Comparison of ENCODE assay signal across 1 cellular context in the genomic region with DNA sequence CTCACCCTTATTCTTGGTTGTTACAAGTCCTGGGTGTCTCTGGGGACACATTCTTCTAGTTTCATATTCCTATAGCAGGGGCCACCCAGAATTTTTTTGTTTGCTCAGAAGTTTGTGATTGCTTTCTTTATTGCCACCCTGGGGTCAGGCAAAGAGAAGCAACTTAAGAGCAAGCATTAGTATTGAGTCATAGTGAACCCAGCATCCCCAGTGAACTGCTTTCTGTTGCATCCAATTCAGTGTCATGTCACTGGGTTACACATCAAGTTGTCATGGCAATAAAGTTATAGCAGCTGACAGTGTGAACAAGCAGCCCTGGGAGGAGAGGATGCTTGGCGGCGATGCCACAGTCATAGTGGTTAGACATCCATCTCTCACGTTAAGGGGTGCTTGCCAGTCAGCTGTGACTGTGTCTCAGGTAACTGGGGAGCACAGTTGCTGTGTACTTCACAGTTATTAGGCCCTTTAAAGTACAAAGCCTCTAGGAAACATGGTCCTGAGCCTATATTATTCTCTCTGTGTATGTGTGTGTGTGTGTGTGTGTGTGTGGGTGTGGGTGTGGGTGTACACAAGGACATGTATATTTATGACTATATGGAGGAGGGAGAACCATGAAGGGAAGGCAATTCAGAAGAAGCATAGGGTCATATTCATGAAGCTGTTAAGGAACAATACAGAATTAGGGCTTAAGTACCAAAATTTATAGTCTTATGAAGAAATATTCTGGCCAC.
TF ChIP-seq lines count a peak whose summit lies in the region.

No MANE protein-coding gene starts in this region.

TF ChIP-seq in GM23338, 12 proteins besides CTCF, POLR2A, EP300 and RAD21 (continued from another document):
- TF ChIP-seq, protein P1, sequence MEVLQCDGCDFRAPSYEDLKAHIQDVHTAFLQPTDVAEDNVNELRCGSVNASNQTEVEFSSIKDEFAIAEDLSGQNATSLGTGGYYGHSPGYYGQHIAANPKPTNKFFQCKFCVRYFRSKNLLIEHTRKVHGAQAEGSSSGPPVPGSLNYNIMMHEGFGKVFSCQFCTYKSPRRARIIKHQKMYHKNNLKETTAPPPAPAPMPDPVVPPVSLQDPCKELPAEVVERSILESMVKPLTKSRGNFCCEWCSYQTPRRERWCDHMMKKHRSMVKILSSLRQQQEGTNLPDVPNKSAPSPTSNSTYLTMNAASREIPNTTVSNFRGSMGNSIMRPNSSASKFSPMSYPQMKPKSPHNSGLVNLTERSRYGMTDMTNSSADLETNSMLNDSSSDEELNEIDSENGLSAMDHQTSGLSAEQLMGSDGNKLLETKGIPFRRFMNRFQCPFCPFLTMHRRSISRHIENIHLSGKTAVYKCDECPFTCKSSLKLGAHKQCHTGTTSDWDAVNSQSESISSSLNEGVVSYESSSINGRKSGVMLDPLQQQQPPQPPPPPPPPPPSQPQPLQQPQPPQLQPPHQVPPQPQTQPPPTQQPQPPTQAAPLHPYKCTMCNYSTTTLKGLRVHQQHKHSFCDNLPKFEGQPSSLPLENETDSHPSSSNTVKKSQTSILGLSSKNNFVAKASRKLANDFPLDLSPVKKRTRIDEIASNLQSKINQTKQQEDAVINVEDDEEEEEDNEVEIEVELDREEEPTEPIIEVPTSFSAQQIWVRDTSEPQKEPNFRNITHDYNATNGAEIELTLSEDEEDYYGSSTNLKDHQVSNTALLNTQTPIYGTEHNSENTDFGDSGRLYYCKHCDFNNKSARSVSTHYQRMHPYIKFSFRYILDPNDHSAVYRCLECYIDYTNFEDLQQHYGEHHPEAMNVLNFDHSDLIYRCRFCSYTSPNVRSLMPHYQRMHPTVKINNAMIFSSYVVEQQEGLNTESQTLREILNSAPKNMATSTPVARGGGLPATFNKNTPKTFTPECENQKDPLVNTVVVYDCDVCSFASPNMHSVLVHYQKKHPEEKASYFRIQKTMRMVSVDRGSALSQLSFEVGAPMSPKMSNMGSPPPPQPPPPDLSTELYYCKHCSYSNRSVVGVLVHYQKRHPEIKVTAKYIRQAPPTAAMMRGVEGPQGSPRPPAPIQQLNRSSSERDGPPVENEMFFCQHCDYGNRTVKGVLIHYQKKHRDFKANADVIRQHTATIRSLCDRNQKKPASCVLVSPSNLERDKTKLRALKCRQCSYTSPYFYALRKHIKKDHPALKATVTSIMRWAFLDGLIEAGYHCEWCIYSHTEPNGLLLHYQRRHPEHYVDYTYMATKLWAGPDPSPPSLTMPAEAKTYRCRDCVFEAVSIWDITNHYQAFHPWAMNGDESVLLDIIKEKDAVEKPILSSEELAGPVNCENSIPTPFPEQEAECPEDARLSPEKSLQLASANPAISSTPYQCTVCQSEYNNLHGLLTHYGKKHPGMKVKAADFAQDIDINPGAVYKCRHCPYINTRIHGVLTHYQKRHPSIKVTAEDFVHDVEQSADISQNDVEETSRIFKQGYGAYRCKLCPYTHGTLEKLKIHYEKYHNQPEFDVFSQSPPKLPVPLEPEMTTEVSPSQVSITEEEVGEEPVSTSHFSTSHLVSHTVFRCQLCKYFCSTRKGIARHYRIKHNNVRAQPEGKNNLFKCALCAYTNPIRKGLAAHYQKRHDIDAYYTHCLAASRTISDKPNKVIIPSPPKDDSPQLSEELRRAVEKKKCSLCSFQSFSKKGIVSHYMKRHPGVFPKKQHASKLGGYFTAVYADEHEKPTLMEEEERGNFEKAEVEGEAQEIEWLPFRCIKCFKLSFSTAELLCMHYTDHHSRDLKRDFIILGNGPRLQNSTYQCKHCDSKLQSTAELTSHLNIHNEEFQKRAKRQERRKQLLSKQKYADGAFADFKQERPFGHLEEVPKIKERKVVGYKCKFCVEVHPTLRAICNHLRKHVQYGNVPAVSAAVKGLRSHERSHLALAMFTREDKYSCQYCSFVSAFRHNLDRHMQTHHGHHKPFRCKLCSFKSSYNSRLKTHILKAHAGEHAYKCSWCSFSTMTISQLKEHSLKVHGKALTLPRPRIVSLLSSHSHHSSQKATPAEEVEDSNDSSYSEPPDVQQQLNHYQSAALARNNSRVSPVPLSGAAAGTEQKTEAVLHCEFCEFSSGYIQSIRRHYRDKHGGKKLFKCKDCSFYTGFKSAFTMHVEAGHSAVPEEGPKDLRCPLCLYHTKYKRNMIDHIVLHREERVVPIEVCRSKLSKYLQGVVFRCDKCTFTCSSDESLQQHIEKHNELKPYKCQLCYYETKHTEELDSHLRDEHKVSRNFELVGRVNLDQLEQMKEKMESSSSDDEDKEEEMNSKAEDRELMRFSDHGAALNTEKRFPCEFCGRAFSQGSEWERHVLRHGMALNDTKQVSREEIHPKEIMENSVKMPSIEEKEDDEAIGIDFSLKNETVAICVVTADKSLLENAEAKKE (CRISPR knock-in tag; IDR thresholded peaks at IDR 0.05): no peak
- no peak for TF ChIP-seq JUNB (IDR thresholded peaks at IDR 0.05; ENCODE audit: unreplicated experiment)
